ENCODE assay signal across 9 cellular contexts in genomic region chr14:96090441-96091148, GRCh38. TPM values are rescaled to one million over a fixed set of nuclear protein-coding genes. Genes with fewer than 3 reads are reported as not detected.
DNase-seq lines count a peak whose midpoint lies in the region; ATAC-seq and TF ChIP-seq lines count a peak whose summit lies in the region.
"Had no signal": no experiment of that assay in that cellular context is flagged by ENCODE, and none has a peak within 500 bp of the region (broad histone marks: within the 10 kb centered on the region; RNA-seq: fewer than 3 reads in every experiment).

No MANE protein-coding gene starts in this region.

- peak overlapping the region; percentile 24 for H3K9ac ChIP-seq in mesenchymal stem cell (ENCODE audit: low read length)

- H3K27me3 Mint-ChIP-seq in WTC11 (ENCODE audit: low read depth): no peaks in the 10 kb centered on the region
- no peaks in the 10 kb centered on the region for H3K27me3 Mint-ChIP-seq in activated T-helper 17 cell treated with anti-CD3 and anti-CD28 coated beads, Interleukin-2, amount 50 U/mL, for 72 hours

- no peak overlapping the region for H3K14ac ChIP-seq in mesenchymal stem cell (ENCODE audit: low read length in 2 of 2)

- TF ChIP-seq CTCF in AG04449 (IDR thresholded peaks at IDR 0.05; ENCODE audit: insufficient read depth, low read length, missing control alignments) (no peak), WTC11 (IDR thresholded peaks at IDR 0.05) (no peak)

- no peak overlapping the region for H3K4me3 Mint-ChIP-seq in WTC11
- no peak overlapping the region for H3K4me3 Mint-ChIP-seq in activated T-helper 17 cell treated with anti-CD3 and anti-CD28 coated beads, Interleukin-2, amount 50 U/mL, for 72 hours

- POLR2A ChIA-PET in AG04449 (lab: Yijun Ruan, JAX) (no interaction called here), WTC11 (lab: Charles Lee) (interaction anchor here (0.7 to 1.5 kb wide), 2 partner anchors 40 to 122 kb away, joined by 3 to 4 read pairs; no protein-coding TSS in a partner anchor)

- peak overlapping the region in 1 of 2 experiments; percentile 59 for H2BK12ac ChIP-seq in mesenchymal stem cell (ENCODE audit: low read length in 2 of 2)

- H2BK5ac ChIP-seq in mesenchymal stem cell (ENCODE audit: low read depth, low read length, poor library complexity, severe bottlenecking): no peak overlapping the region

- CTCF ChIA-PET in AG04449 (lab: Yijun Ruan, JAX) (interaction anchor here (1.0 to 22.4 kb wide), 7 partner anchors 8 to 186 kb away, joined by 3 to 708 read pairs (median 6); no protein-coding TSS in a partner anchor), WTC11 (lab: Charles Lee) (interaction anchor here (0.8 to 3.4 kb wide), 5 partner anchors 8 to 185 kb away, joined by 3 to 14 read pairs (median 6); no protein-coding TSS in a partner anchor)

- peak overlapping the region; percentile 6 for H3K27ac ChIP-seq in mesenchymal stem cell (ENCODE audit: low read length, poor library complexity, severe bottlenecking)
- H3K27ac ChIP-seq: C4-2B had no signal

- peaks cover 35 to 37% of the 10 kb centered on the region in 2 experiments for H3K36me3 ChIP-seq in mesenchymal stem cell (ENCODE audit: control insufficient read depth in 1 of 2, insufficient read depth in 2 of 2, low read depth in 1 of 2, low read length in 2 of 2)

- H3K36me3 Mint-ChIP-seq in WTC11: peaks cover 11% of the 10 kb centered on the region
- H3K36me3 Mint-ChIP-seq in activated T-helper 17 cell treated with anti-CD3 and anti-CD28 coated beads, Interleukin-2, amount 50 U/mL, for 72 hours (ENCODE audit: low read depth): no peaks in the 10 kb centered on the region

- H4K91ac ChIP-seq in mesenchymal stem cell (ENCODE audit: low read length): no peak overlapping the region

- H3K23ac ChIP-seq in mesenchymal stem cell (ENCODE audit: low read length in 2 of 2): no peak overlapping the region

- H3K27me3 ChIP-seq in mesenchymal stem cell (ENCODE audit: control insufficient read depth in 1 of 2, insufficient read depth in 1 of 2, low read length in 2 of 2): no peaks in the 10 kb centered on the region

- no peak overlapping the region for H4K8ac ChIP-seq in mesenchymal stem cell (ENCODE audit: low read length)

- no peak overlapping the region for H3K4me2 ChIP-seq in mesenchymal stem cell (ENCODE audit: low read length, poor library complexity, severe bottlenecking)

- H3K9me3 ChIP-seq in mesenchymal stem cell (ENCODE audit: control insufficient read depth, low read length): no peaks in the 10 kb centered on the region

- 15% methylated on average over 11 of the region's 12 CpGs for WGBS in mesenchymal stem cell

- no peak overlapping the region for H2AK5ac ChIP-seq in mesenchymal stem cell (ENCODE audit: low read length, severe bottlenecking)

- no peak overlapping the region for H3K27ac Mint-ChIP-seq in WTC11
- no peak overlapping the region for H3K27ac Mint-ChIP-seq in activated T-helper 17 cell treated with anti-CD3 and anti-CD28 coated beads, Interleukin-2, amount 50 U/mL, for 72 hours

- H3K4me3 ChIP-seq in AG04449 (ENCODE audit: low read depth, low read length): peak overlapping the region; percentile 18
- no peak overlapping the region for H3K4me3 ChIP-seq in mesenchymal stem cell (ENCODE audit: insufficient read depth in 1 of 2, low read depth in 1 of 2, low read length in 2 of 2)

- H2BK15ac ChIP-seq in mesenchymal stem cell (ENCODE audit: low read depth, poor library complexity, severe bottlenecking): no peak overlapping the region

- ATAC-seq in WTC11: peak; percentile 26; the same call in 1 of the 2 replicates
- ATAC-seq in activated T-helper 17 cell treated with anti-CD3 and anti-CD28 coated beads, Interleukin-2, amount 50 U/mL, for 72 hours (replicated peaks): no peak
- no peak for ATAC-seq in HG03520 (IDR thresholded peaks at IDR 0.05; ENCODE audit: unreplicated experiment)

- H3K79me1 ChIP-seq in mesenchymal stem cell (replicated peaks; ENCODE audit: low read length, poor library complexity, severe bottlenecking): peaks cover 28% of the 10 kb centered on the region

- peaks cover 8% of the 10 kb centered on the region for H3K4me1 Mint-ChIP-seq in WTC11
- H3K4me1 Mint-ChIP-seq in activated T-helper 17 cell treated with anti-CD3 and anti-CD28 coated beads, Interleukin-2, amount 50 U/mL, for 72 hours: no peaks in the 10 kb centered on the region

- no peaks in the 10 kb centered on the region for H3K9me3 Mint-ChIP-seq in WTC11
- H3K9me3 Mint-ChIP-seq in activated T-helper 17 cell treated with anti-CD3 and anti-CD28 coated beads, Interleukin-2, amount 50 U/mL, for 72 hours: no peaks in the 10 kb centered on the region

- no peak overlapping the region for H2AFZ ChIP-seq in mesenchymal stem cell (ENCODE audit: low read depth, low read length)

- H2BK120ac ChIP-seq in mesenchymal stem cell (ENCODE audit: low read depth, low read length): no peak overlapping the region

- DNase-seq in AG04449 (ENCODE audit: low read depth, low spot score) (no peak), NCI-H1417 treated with DMSO at 0.1 percent for 48 hours (lab: John Stamatoyannopoulos, UW) (peak; percentile 90), WTC11 (ENCODE audit: low spot score) (no peak), mesenchymal stem cell (peak; percentile 91), iPS-NIHi7 (ENCODE audit: extremely low spot score) (no peak), SIG-M5 treated with dmso at 0.1 percent for 504 hours (lab: John Stamatoyannopoulos, UW; ENCODE audit: unreplicated experiment) (no peak)

- H3K4me1 ChIP-seq in mesenchymal stem cell (ENCODE audit: control insufficient read depth, insufficient read depth, low read depth, low read length): peaks cover 46% of the 10 kb centered on the region

- H3K18ac ChIP-seq in mesenchymal stem cell (ENCODE audit: low read depth in 1 of 2, low read length in 2 of 2): peak overlapping the region in 1 of 2 experiments; percentile 54

- no peak overlapping the region for H3K4ac ChIP-seq in mesenchymal stem cell (ENCODE audit: low read depth in 1 of 2, low read length in 2 of 2)

TF ChIP-seq in WTC11, 78 proteins besides CTCF, POLR2A, EP300 and RAD21:
- TF ChIP-seq NFYB (CRISPR knock-in tag; conservative IDR thresholded peaks at IDR 0.05; ENCODE audit: low read depth) (no peak), NR3C1 (CRISPR knock-in tag; conservative IDR thresholded peaks at IDR 0.05; ENCODE audit: low read depth) (no peak), ZMAT4 (CRISPR knock-in tag; IDR thresholded peaks at IDR 0.05) (no peak), ATF1 (CRISPR knock-in tag; IDR thresholded peaks at IDR 0.05) (no peak)
- TF ChIP-seq, protein P1, sequence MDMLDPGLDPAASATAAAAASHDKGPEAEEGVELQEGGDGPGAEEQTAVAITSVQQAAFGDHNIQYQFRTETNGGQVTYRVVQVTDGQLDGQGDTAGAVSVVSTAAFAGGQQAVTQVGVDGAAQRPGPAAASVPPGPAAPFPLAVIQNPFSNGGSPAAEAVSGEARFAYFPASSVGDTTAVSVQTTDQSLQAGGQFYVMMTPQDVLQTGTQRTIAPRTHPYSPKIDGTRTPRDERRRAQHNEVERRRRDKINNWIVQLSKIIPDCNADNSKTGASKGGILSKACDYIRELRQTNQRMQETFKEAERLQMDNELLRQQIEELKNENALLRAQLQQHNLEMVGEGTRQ (CRISPR knock-in tag; IDR thresholded peaks at IDR 0.05): no peak

RNA-seq across cellular contexts. Expression of gene C14orf132, which starts 51.4 kb away (rescaled TPM):
- total RNA-seq in WTC11 (2021): 14.1 to 17.6 TPM (median 16.0 TPM) in 3 replicates
- polyA plus RNA-seq in mesenchymal stem cell (2013, experiment 1 of 2): 17.0 TPM
- polyA plus RNA-seq in mesenchymal stem cell (2013, experiment 2 of 2): 18.2 TPM
- total RNA-seq in activated T-helper 17 cell treated with anti-CD3 and anti-CD28 coated beads, Interleukin-2, amount 50 U/mL, for 72 hours: 1 to 10 TPM; 1.3 to 2.8 TPM

Comparison
In these comparisons a context has a peak if more than half of its experiments do, and no peak if none do; other contexts are left out.
1. DNase-seq: peak in NCI-H1417 treated with DMSO at 0.1 percent for 48 hours (single experiment) and mesenchymal stem cell (single experiment); none in AG04449 (single experiment), WTC11 (single experiment), iPS-NIHi7 (single experiment) and SIG-M5 treated with dmso at 0.1 percent for 504 hours (single experiment).